In genomic region chr3:172659246-172660002, GRCh38 we compare ENCODE assay signal across 1 cellular context.
TF ChIP-seq lines count a peak whose summit lies in the region.

No MANE protein-coding gene starts in this region.

TF ChIP-seq in SK-N-SH treated with all-trans-retinoic acid at 6 μM for 48 hours, 23 proteins besides CTCF, POLR2A, EP300 and RAD21 (continued from another document):
- TF ChIP-seq POU6F1 (CRISPR knock-in tag; IDR thresholded peaks at IDR 0.05; ENCODE audit: borderline replicate concordance, low read depth) = no peak
- no peak for TF ChIP-seq ARNTL (CRISPR knock-in tag; IDR thresholded peaks at IDR 0.05; ENCODE audit: borderline replicate concordance, low read depth)
